In the genomic region with DNA sequence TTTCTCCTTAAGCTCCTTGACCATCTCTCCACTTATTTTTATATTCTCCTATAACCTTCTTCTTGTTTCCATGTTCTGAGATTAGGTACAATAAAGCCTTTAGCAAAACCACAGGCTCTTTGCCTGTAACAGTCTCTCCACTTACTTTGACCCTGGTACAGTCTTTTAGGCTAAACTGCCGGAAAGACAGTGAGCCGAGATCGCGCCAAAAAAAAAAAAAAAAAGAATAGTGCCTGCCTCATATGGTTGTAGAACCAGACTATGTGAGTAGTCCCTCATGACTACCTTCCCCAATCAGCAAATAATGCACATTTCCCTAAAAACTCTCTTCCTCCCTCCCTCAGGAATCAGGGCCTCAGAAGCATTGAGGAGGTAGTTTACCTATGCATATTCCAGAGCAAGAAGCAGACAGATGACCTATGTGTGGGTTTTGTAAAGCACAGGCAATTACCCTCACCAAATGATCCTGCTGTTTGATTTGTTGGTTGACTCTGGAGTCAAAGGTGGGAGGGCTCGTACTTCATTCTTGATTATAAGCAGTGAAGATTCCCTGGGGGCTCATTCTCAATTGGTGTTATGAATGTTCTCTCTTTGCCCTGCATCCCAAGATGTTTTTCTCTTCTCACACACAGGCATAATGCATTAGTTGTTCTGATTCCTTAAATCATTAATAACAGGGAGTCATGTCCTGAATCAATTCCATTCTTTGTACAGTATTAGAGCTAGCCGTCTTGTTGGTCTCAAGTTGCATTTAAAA, we compare ENCODE assay signal across 22 cellular contexts. TPM values are rescaled to one million over a fixed set of nuclear protein-coding genes. Genes with fewer than 3 reads are reported as not detected.
DNase-seq lines count a peak whose midpoint lies in the region; ATAC-seq, FAIRE-seq and TF ChIP-seq lines count a peak whose summit lies in the region.
"Had no signal": no experiment of that assay in that cellular context is flagged by ENCODE, and none has a peak within 500 bp of the region (broad histone marks: within the 10 kb centered on the region; RNA-seq: fewer than 3 reads in every experiment).

No MANE protein-coding gene starts in this region.

- FAIRE-seq in HTR-8/SVneo (lab: Jason Lieb, UNC), result no peak
- FAIRE-seq: endometrium had no signal

- H3K4me3 ChIP-seq in body of pancreas, result no peak overlapping the region
- H3K4me3 ChIP-seq: breast epithelium, colonic mucosa, MG63 had no signal

- H3K4me1 Mint-ChIP-seq in stimulated activated memory B cell treated with anti-CD40 and anti-IgM and Interleukin-4, amounts not matched to agents 10 μg/mL and 1 μg/mL and 100 μg/mL, for 72 hours, result peaks cover 6% of the 10 kb centered on the region
- H3K4me1 Mint-ChIP-seq: B cell had no signal

- no peaks in the 10 kb centered on the region for H3K9me3 Mint-ChIP-seq in stimulated activated memory B cell treated with anti-CD40 and anti-IgM and Interleukin-4, amounts not matched to agents 10 μg/mL and 1 μg/mL and 100 μg/mL, for 72 hours
- H3K9me3 Mint-ChIP-seq: T-helper 1 cell treated with Interleukin-12 subunit alpha and Interleukin-12 subunit beta and Interleukin-4 antibody, amounts not matched to agents 30 μg/mL and 1 μg/mL, for 36 hours had no signal

- DNase-seq in NCI-H1417 (lab: John Stamatoyannopoulos, UW) (peak; percentile 20 to 84 (median 51)), NCI-H1417 treated with DMSO at 0.1 percent for 48 hours (lab: John Stamatoyannopoulos, UW) (no peak), NCI-H146 treated with DMSO at 0.1 percent for 48 hours (lab: John Stamatoyannopoulos, UW; ENCODE audit: unreplicated experiment) (peak; percentile 85), body of pancreas (no peak), renal cortical epithelial cell (ENCODE audit: low read depth) (peak; percentile 69), HTR-8/SVneo (ENCODE audit: insufficient read length, low spot score) (no peak)
- DNase-seq: activated CD8-positive, alpha-beta memory T cell treated with anti-CD3 and anti-CD28 coated beads, Interleukin-2, amount 50 U/mL, for 48 hours; activated effector memory CD4-positive, alpha-beta T cell treated with anti-CD3 and anti-CD28 coated beads, Interleukin-2, amount 50 U/mL, for 16 hours; colonic mucosa; EL; IMR-90; left ventricle myocardium superior; NCI-H2029 treated with DMSO at 0.1 percent for 48 hours; stimulated activated CD4-positive, alpha-beta T cell treated with anti-CD3 and anti-CD28 coated beads, Interleukin-12 subunit alpha, Interleukin-12 subunit beta, amount 100 ng/mL, for 4 hours; WERI-Rb-1 had no signal

- H3K4me1 ChIP-seq in body of pancreas, result peaks cover 4% of the 10 kb centered on the region
- H3K4me1 ChIP-seq: breast epithelium, colonic mucosa had no signal

- 54 to 65% methylated on average over 6 of the region's 6 CpGs for WGBS in body of pancreas, 2 donors

- no peak for TF ChIP-seq CTCF in body of pancreas (IDR thresholded peaks at IDR 0.05)

- intact Hi-C loops in body of pancreas (cut with DNase I), result no loop called here

- no peaks in the 10 kb centered on the region for H3K36me3 Mint-ChIP-seq in stimulated activated memory B cell treated with anti-CD40 and anti-IgM and Interleukin-4, amounts not matched to agents 10 μg/mL and 1 μg/mL and 100 μg/mL, for 72 hours

- no peak for TF ChIP-seq POLR2A in body of pancreas (IDR thresholded peaks at IDR 0.05)

- no peak overlapping the region for H3K4me3 Mint-ChIP-seq in stimulated activated memory B cell treated with anti-CD40 and anti-IgM and Interleukin-4, amounts not matched to agents 10 μg/mL and 1 μg/mL and 100 μg/mL, for 72 hours
- H3K4me3 Mint-ChIP-seq: B cell; T-helper 1 cell treated with Interleukin-12 subunit alpha and Interleukin-12 subunit beta and Interleukin-4 antibody, amounts not matched to agents 30 μg/mL and 1 μg/mL, for 36 hours had no signal

- H3K27ac Mint-ChIP-seq in stimulated activated memory B cell treated with anti-CD40 and anti-IgM and Interleukin-4, amounts not matched to agents 10 μg/mL and 1 μg/mL and 100 μg/mL, for 72 hours, result no peak overlapping the region
- H3K27ac Mint-ChIP-seq: B cell; T-helper 1 cell treated with Interleukin-12 subunit alpha and Interleukin-12 subunit beta and Interleukin-4 antibody, amounts not matched to agents 30 μg/mL and 1 μg/mL, for 36 hours had no signal

- H3K27me3 Mint-ChIP-seq in stimulated activated memory B cell treated with anti-CD40 and anti-IgM and Interleukin-4, amounts not matched to agents 10 μg/mL and 1 μg/mL and 100 μg/mL, for 72 hours, result no peaks in the 10 kb centered on the region
- H3K27me3 Mint-ChIP-seq: B cell had no signal

- no peaks in the 10 kb centered on the region for H3K36me3 ChIP-seq in body of pancreas (replicated peaks in 1 of 2; ENCODE audit: insufficient read depth in 1 of 2, low read depth in 2 of 2)
- H3K36me3 ChIP-seq: breast epithelium, colonic mucosa, MG63, WERI-Rb-1 had no signal

- H3K27ac ChIP-seq in body of pancreas, result peak overlapping the region in 3 of 4 donors; percentile 4 to 57 (median 28)
- H3K27ac ChIP-seq: breast epithelium, colonic mucosa, WERI-Rb-1 had no signal

- H3K27me3 ChIP-seq in body of pancreas, result no peaks in the 10 kb centered on the region
- H3K27me3 ChIP-seq: breast epithelium, colonic mucosa, MG63 had no signal

- H3K9me3 ChIP-seq in body of pancreas, result no peaks in the 10 kb centered on the region
- H3K9me3 ChIP-seq: breast epithelium, colonic mucosa, MG63 had no signal

- ATAC-seq in body of pancreas, result peak; percentile 59
- ATAC-seq in stimulated activated memory B cell treated with anti-CD40 and anti-IgM and Interleukin-4, amounts not matched to agents 10 μg/mL and 1 μg/mL and 100 μg/mL, for 72 hours, result no peak
- ATAC-seq in GM18870 (IDR thresholded peaks at IDR 0.05; ENCODE audit: unreplicated experiment), result no peak
- ATAC-seq: left ventricle myocardium superior had no signal

RNA-seq across cellular contexts. Expression of a gene that starts 8.9 kb away (rescaled TPM):
- total RNA-seq in body of pancreas (10 to 100 TPM; 17.5 to 27.2 TPM), renal cortical epithelial cell (64.5 and 149 TPM in 2 replicates)

RNA-seq across cellular contexts. Expression of a gene that starts 21.8 kb away (rescaled TPM):
- 100 to 1,000 TPM; 108 to 172 TPM for total RNA-seq in body of pancreas
- total RNA-seq in renal cortical epithelial cell, result 542 and 1,134 TPM in 2 replicates

RNA-seq across cellular contexts. Expression of a gene that starts 23.8 kb away (rescaled TPM):
- total RNA-seq in body of pancreas (10 to 100 TPM; 49.8 to 76.8 TPM), renal cortical epithelial cell (123 and 134 TPM in 2 replicates)

Comparison
In these comparisons a context has a peak if more than half of its experiments do, and no peak if none do; other contexts are left out.
1. DNase-seq: peak in NCI-H1417 (3 of 3), NCI-H146 treated with DMSO at 0.1 percent for 48 hours (single experiment) and renal cortical epithelial cell (single experiment); none in NCI-H1417 treated with DMSO at 0.1 percent for 48 hours (single experiment), body of pancreas (0 of 4) and HTR-8/SVneo (single experiment).